Comparison of ENCODE assay signal across 1 cellular context in genomic region chr9:36092509-36093215, GRCh38.
TF ChIP-seq lines count a peak whose summit lies in the region.

No MANE protein-coding gene starts in this region.

TF ChIP-seq in GM12878, 131 proteins besides CTCF, POLR2A, EP300 and RAD21 (continued from another document):
- TF ChIP-seq MLLT1 (IDR thresholded peaks at IDR 0.05) (peak; percentile 77), EGR1 (IDR thresholded peaks at IDR 0.05; ENCODE audit: borderline replicate concordance in 1 of 2, low read depth in 2 of 2, low read length in 2 of 2) (no peak), SPI1 (IDR thresholded peaks at IDR 0.05; ENCODE audit: borderline replicate concordance, insufficient read depth, low read depth, low read length) (peak; percentile 62; the same call in 1 of the 2 replicates), STAT3 (IDR thresholded peaks at IDR 0.05; ENCODE audit: low read depth, low read length) (no peak), REST (IDR thresholded peaks at IDR 0.05; ENCODE audit: low read depth, low read length) (no peak), ASH2L (IDR thresholded peaks at IDR 0.05; ENCODE audit: borderline replicate concordance, low read depth) (no peak), CBFB (IDR thresholded peaks at IDR 0.05; ENCODE audit: low read depth) (0 out of 2 replicates have a peak, but pooled peaks have one; percentile 45), ATF7 (IDR thresholded peaks at IDR 0.05; ENCODE audit: low read depth) (0 out of 2 replicates have a peak, but pooled peaks have one; percentile 19), KAT2A (conservative IDR thresholded peaks at IDR 0.05; ENCODE audit: control insufficient read depth, low read depth, low read length) (no peak), ZNF622 (IDR thresholded peaks at IDR 0.05) (no peak), PKNOX1 (IDR thresholded peaks at IDR 0.05) (no peak), RUNX3 (IDR thresholded peaks at IDR 0.05; ENCODE audit: low read length) (peak; percentile 89), ZNF687 (IDR thresholded peaks at IDR 0.05) (no peak), IRF5 (IDR thresholded peaks at IDR 0.05; ENCODE audit: borderline replicate concordance) (no peak), SKIL (IDR thresholded peaks at IDR 0.05; ENCODE audit: low read depth, poor library complexity, severe bottlenecking) (no peak), ZNF592 (IDR thresholded peaks at IDR 0.05) (no peak), TARDBP (IDR thresholded peaks at IDR 0.05; ENCODE audit: borderline replicate concordance) (0 out of 2 replicates have a peak, but pooled peaks have one; percentile 32), ZBED1 (IDR thresholded peaks at IDR 0.05; ENCODE audit: borderline replicate concordance) (no peak), TAF1 (IDR thresholded peaks at IDR 0.05; ENCODE audit: borderline replicate concordance, low read depth, low read length) (peak; percentile 58; the same call in 1 of the 2 replicates), POU2F2 (IDR thresholded peaks at IDR 0.05; ENCODE audit: borderline replicate concordance, low read depth, low read length) (peak; percentile 32; the same call in 1 of the 3 replicates), KDM1A (IDR thresholded peaks at IDR 0.05; ENCODE audit: borderline replicate concordance) (no peak), IKZF2 (IDR thresholded peaks at IDR 0.05) (0 out of 4 replicates have a peak, but pooled peaks have one; percentile 13 to 21), SREBF1 (IDR thresholded peaks at IDR 0.05; ENCODE audit: low read length) (no peak), ZNF24 (IDR thresholded peaks at IDR 0.05) (peak; percentile 41; the same call in 1 of the 2 replicates), NBN (IDR thresholded peaks at IDR 0.05) (peak; percentile 75), POLR2AphosphoS5 (IDR thresholded peaks at IDR 0.05; ENCODE audit: low read length) (no peak), IRF4 (IDR thresholded peaks at IDR 0.05; ENCODE audit: low read depth, low read length) (peak; percentile 57; the same call in 1 of the 2 replicates), ZNF384 (IDR thresholded peaks at IDR 0.05; ENCODE audit: borderline replicate concordance, low read depth, low read length) (no peak), SIX5 (IDR thresholded peaks at IDR 0.05; ENCODE audit: low read depth, low read length, severe bottlenecking) (no peak), POLR2AphosphoS2 (IDR thresholded peaks at IDR 0.05; ENCODE audit: low read depth, low read length) (no peak), YY1 (IDR thresholded peaks at IDR 0.05; ENCODE audit: low read depth, low read length) (0 out of 2 replicates have a peak, but pooled peaks have one; percentile 22), HDAC6 (IDR thresholded peaks at IDR 0.05; ENCODE audit: unreplicated experiment) (no peak), E2F4 (IDR thresholded peaks at IDR 0.05; ENCODE audit: low read depth, low read length) (no peak), RB1 (IDR thresholded peaks at IDR 0.05; ENCODE audit: borderline replicate concordance) (no peak), MAX (IDR thresholded peaks at IDR 0.05; ENCODE audit: low read depth, low read length) (no peak), ZSCAN29 (IDR thresholded peaks at IDR 0.05) (no peak), FOXM1 (IDR thresholded peaks at IDR 0.05; ENCODE audit: low read depth, low read length) (no peak), PAX5 (IDR thresholded peaks at IDR 0.05; ENCODE audit: borderline replicate concordance, low read depth, low read length) (peak; percentile 17; the same call in 1 of the 2 replicates)
